1 cellular context compared by ENCODE assay signal in genomic region chrX:153968754-153969124, GRCh38.
TF ChIP-seq lines count a peak whose summit lies in the region.

No MANE protein-coding gene starts in this region.

TF ChIP-seq in SK-N-SH treated with all-trans-retinoic acid at 6 μM for 48 hours, 23 proteins besides CTCF, POLR2A, EP300 and RAD21 (continued from another document):
- TF ChIP-seq ZFP30 (CRISPR knock-in tag; IDR thresholded peaks at IDR 0.05) (no peak), ISL1 (CRISPR knock-in tag; IDR thresholded peaks at IDR 0.05) (no peak), RARB (CRISPR knock-in tag; IDR thresholded peaks at IDR 0.05) (no peak), TCF4 (CRISPR knock-in tag; IDR thresholded peaks at IDR 0.05; ENCODE audit: borderline replicate concordance) (no peak)
- TF ChIP-seq, protein P1, sequence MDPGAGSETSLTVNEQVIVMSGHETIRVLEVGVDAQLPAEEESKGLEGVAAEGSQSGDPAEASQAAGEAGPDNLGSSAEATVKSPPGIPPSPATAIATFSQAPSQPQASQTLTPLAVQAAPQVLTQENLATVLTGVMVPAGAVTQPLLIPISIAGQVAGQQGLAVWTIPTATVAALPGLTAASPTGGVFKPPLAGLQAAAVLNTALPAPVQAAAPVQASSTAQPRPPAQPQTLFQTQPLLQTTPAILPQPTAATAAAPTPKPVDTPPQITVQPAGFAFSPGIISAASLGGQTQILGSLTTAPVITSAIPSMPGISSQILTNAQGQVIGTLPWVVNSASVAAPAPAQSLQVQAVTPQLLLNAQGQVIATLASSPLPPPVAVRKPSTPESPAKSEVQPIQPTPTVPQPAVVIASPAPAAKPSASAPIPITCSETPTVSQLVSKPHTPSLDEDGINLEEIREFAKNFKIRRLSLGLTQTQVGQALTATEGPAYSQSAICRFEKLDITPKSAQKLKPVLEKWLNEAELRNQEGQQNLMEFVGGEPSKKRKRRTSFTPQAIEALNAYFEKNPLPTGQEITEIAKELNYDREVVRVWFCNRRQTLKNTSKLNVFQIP (CRISPR knock-in tag; IDR thresholded peaks at IDR 0.05; ENCODE audit: borderline replicate concordance, low read depth): no peak
